ENCODE assay signal across 8 cellular contexts in genomic region chr7:23938937-23939552, GRCh38.
A peak's percentile ranks its signal among the peaks of the same experiment; 100 is the strongest.
DNase-seq lines count a peak whose midpoint lies in the region; ATAC-seq and TF ChIP-seq lines count a peak whose summit lies in the region.

No MANE protein-coding gene starts in this region.

- no peak overlapping the region for H3K27ac ChIP-seq in breast epithelium
- no peak overlapping the region for H3K27ac ChIP-seq in adrenal gland

- TF ChIP-seq POLR2A in breast epithelium (IDR thresholded peaks at IDR 0.05) (no peak), adrenal gland (IDR thresholded peaks at IDR 0.05) (no peak)

- intact Hi-C loops in MCF 10A (cut with micrococcal nuclease) (loop anchor here (1.0 to 5.0 kb wide), 2 partner anchors 353 to 443 kb away; no protein-coding TSS in a partner anchor), breast epithelium (cut with DNase I; ENCODE audit: low total_unique reads) (no loop called here), adrenal gland (cut with DNase I) (no loop called here)

- POLR2A ChIA-PET in MCF 10A (lab: Yijun Ruan, JAX), result interaction anchor here (0.6 to 1.5 kb wide), 3 partner anchors 115 to 443 kb away, joined by 3 to 4 read pairs (median 3); no protein-coding TSS in a partner anchor

- H3K36me3 ChIP-seq in breast epithelium, result no peaks in the 10 kb centered on the region
- no peaks in the 10 kb centered on the region for H3K36me3 ChIP-seq in adrenal gland (replicated peaks in 1 of 2)

- no peak overlapping the region for H3K4me3 ChIP-seq in breast epithelium
- no peak overlapping the region for H3K4me3 ChIP-seq in cardiac fibroblast (replicated peaks in 1 of 2; ENCODE audit: low read depth in 2 of 2, low read length in 2 of 2)
- H3K4me3 ChIP-seq in adrenal gland, result no peak overlapping the region

- H3K4me1 ChIP-seq in breast epithelium (no peaks in the 10 kb centered on the region), adrenal gland (replicated peaks in 1 of 2) (no peaks in the 10 kb centered on the region)

- no peaks in the 10 kb centered on the region for H3K9me3 ChIP-seq in breast epithelium
- no peaks in the 10 kb centered on the region for H3K9me3 ChIP-seq in adrenal gland (replicated peaks in 1 of 3)

- H3K36me3 Mint-ChIP-seq in MCF 10A (ENCODE audit: insufficient read depth, unreplicated experiment), result no peaks in the 10 kb centered on the region
- no peaks in the 10 kb centered on the region for H3K36me3 Mint-ChIP-seq in progenitor cell of endocrine pancreas (ENCODE audit: insufficient read depth)

- H3K9me3 Mint-ChIP-seq in MCF 10A (ENCODE audit: unreplicated experiment) (no peaks in the 10 kb centered on the region), progenitor cell of endocrine pancreas (ENCODE audit: low read depth) (peaks cover 25% of the 10 kb centered on the region)

- H3K27me3 Mint-ChIP-seq in MCF 10A (ENCODE audit: insufficient read depth, unreplicated experiment), result no peaks in the 10 kb centered on the region
- peaks cover 2% of the 10 kb centered on the region for H3K27me3 Mint-ChIP-seq in progenitor cell of endocrine pancreas

- DNase-seq in MCF 10A (ENCODE audit: unreplicated experiment) (peak; percentile 59), breast epithelium (ENCODE audit: low spot score in 2 of 2) (no peak), NCI-H2171 treated with DMSO at 0.1 percent for 48 hours (lab: John Stamatoyannopoulos, UW) (peak; percentile 43), cardiac fibroblast (ENCODE audit: low read depth in 2 of 2) (peak; percentile 33 to 45), progenitor cell of endocrine pancreas (ENCODE audit: low spot score, unreplicated experiment) (peak; percentile 18), GM19240 (ENCODE audit: insufficient read length, low spot score) (no peak), adrenal gland (no peak)

- ATAC-seq in HG02798 (IDR thresholded peaks at IDR 0.05; ENCODE audit: poor library complexity, unreplicated experiment), result peak; percentile 72

- no peak overlapping the region for H3K27ac Mint-ChIP-seq in MCF 10A (ENCODE audit: low read depth, unreplicated experiment)
- H3K27ac Mint-ChIP-seq in progenitor cell of endocrine pancreas, result no peak overlapping the region

- 33 to 41% (median 34%) methylated on average over 4 of the region's 4 CpGs for WGBS in adrenal gland, 4 donors

- H3K27me3 ChIP-seq in breast epithelium (no peaks in the 10 kb centered on the region), adrenal gland (no peaks in the 10 kb centered on the region)

- H3K4me1 Mint-ChIP-seq in MCF 10A (ENCODE audit: insufficient read depth, unreplicated experiment) (no peaks in the 10 kb centered on the region), progenitor cell of endocrine pancreas (ENCODE audit: low read depth) (no peaks in the 10 kb centered on the region)

- CTCF ChIA-PET in MCF 10A (lab: Yijun Ruan, JAX), result interaction anchor here (0.5 to 2.9 kb wide), 24 partner anchors 10 to 772 kb away, joined by 3 to 31 read pairs (median 3); no protein-coding TSS in a partner anchor

- TF ChIP-seq CTCF in MCF 10A (IDR thresholded peaks at IDR 0.05; ENCODE audit: unreplicated experiment) (peak; percentile 37), breast epithelium (IDR thresholded peaks at IDR 0.05) (no peak), cardiac fibroblast (IDR thresholded peaks at IDR 0.05; ENCODE audit: low read depth, low read length) (peak; percentile 54), progenitor cell of endocrine pancreas (IDR thresholded peaks at IDR 0.05; ENCODE audit: unreplicated experiment) (peak; percentile 73), adrenal gland (IDR thresholded peaks at IDR 0.05) (peak in 1 of 6 experiments; percentile 17)

- no TSS peak for BruUV-seq in MCF 10A (replicated peaks; lab: Mats Ljungman, UMichigan)

- H3K4me3 Mint-ChIP-seq in MCF 10A (ENCODE audit: unreplicated experiment) (no peak overlapping the region), progenitor cell of endocrine pancreas (ENCODE audit: low read depth) (no peak overlapping the region)

Comparison
In these comparisons a context has a peak if more than half of its experiments do, and no peak if none do; other contexts are left out.
1. DNase-seq: peak in MCF 10A (single experiment), NCI-H2171 treated with DMSO at 0.1 percent for 48 hours (single experiment), cardiac fibroblast (2 of 2) and progenitor cell of endocrine pancreas (single experiment); none in breast epithelium (0 of 2), GM19240 (single experiment) and adrenal gland (0 of 7).
2. CTCF ChIP-seq: peak in MCF 10A (single experiment), cardiac fibroblast (single experiment) and progenitor cell of endocrine pancreas (single experiment); none in breast epithelium (0 of 3).